ENCODE assay signal across 1 cellular context in genomic region chr13:69010789-69011188, GRCh38.
TF ChIP-seq lines count a peak whose summit lies in the region.

No MANE protein-coding gene starts in this region.

TF ChIP-seq in H1, 55 proteins besides CTCF, POLR2A, EP300 and RAD21:
- no peak for TF ChIP-seq ATF2 (IDR thresholded peaks at IDR 0.05; ENCODE audit: low read length)
- TF ChIP-seq POU5F1 (IDR thresholded peaks at IDR 0.05; ENCODE audit: low read depth, low read length): no peak
- TF ChIP-seq ASH2L (IDR thresholded peaks at IDR 0.05; ENCODE audit: low read length): no peak
- no peak for TF ChIP-seq BCL11A (IDR thresholded peaks at IDR 0.05; ENCODE audit: low read depth in 2 of 2, low read length in 2 of 2)
- no peak for TF ChIP-seq CHD7 (IDR thresholded peaks at IDR 0.05; ENCODE audit: insufficient replicate concordance, low read length)
- no peak for TF ChIP-seq SIN3A (conservative IDR thresholded peaks at IDR 0.05 in 1 of 2, IDR thresholded peaks at IDR 0.05 in 1 of 2; ENCODE audit: low read depth in 1 of 2, low read length in 2 of 2)
- TF ChIP-seq SUZ12 (IDR thresholded peaks at IDR 0.05; ENCODE audit: low read length): no peak
- TF ChIP-seq CREB1 (IDR thresholded peaks at IDR 0.05): no peak
